In genomic region chrX:74545880-74546279, GRCh38 we compare ENCODE assay signal across 27 cellular contexts.
"Had no signal": no experiment of that assay in that cellular context is flagged by ENCODE, and none has a peak within 500 bp of the region (broad histone marks: within the 10 kb centered on the region; RNA-seq: fewer than 3 reads in every experiment).

No MANE protein-coding gene starts in this region.

- H3K36me3 Mint-ChIP-seq: memory B cell; mesothelial cell of epicardium; naive B cell; natural killer cell treated with Interleukin-12 subunit alpha and Interleukin-12 subunit beta and Interleukin-15 and Interleukin-18, amount 100 ng/mL, for 72 hours; stimulated activated naive B cell treated with anti-CD40 and anti-IgM and Interleukin-4, amounts not matched to agents 10 μg/mL and 1 μg/mL and 100 μg/mL, for 72 hours had no signal

- H3K4me1 ChIP-seq: colonic mucosa, esophagus muscularis mucosa, pancreas, right lobe of liver, tibial nerve, upper lobe of left lung had no signal

- ATAC-seq: mucosa of descending colon; natural killer cell treated with Interleukin-12 subunit alpha and Interleukin-12 subunit beta and Interleukin-15 and Interleukin-18, amount 100 ng/mL, for 72 hours; pancreas; right lobe of liver; stimulated activated naive B cell treated with anti-CD40 and anti-IgM and Interleukin-4, amounts not matched to agents 10 μg/mL and 1 μg/mL and 100 μg/mL, for 72 hours had no signal

- H3K4me1 Mint-ChIP-seq: stimulated activated naive B cell treated with anti-CD40 and anti-IgM and Interleukin-4, amounts not matched to agents 10 μg/mL and 1 μg/mL and 100 μg/mL, for 72 hours had no signal

- H3K4me3 Mint-ChIP-seq: dendritic cell treated with granulocyte-macrophage colony-stimulating factor and Interleukin-4, amounts not matched to agents 40 ng/mL and 50 ng/mL, for 4 days; memory B cell; mesothelial cell of epicardium; natural killer cell treated with Interleukin-12 subunit alpha and Interleukin-12 subunit beta and Interleukin-15 and Interleukin-18, amount 100 ng/mL, for 72 hours; neural crest cell; stimulated activated naive B cell treated with anti-CD40 and anti-IgM and Interleukin-4, amounts not matched to agents 10 μg/mL and 1 μg/mL and 100 μg/mL, for 72 hours; stimulated activated naive CD8-positive, alpha-beta T cell treated with anti-CD3 and anti-CD28 coated beads, Interleukin-15, Interleukin-2, amounts not matched to agents 100 ng/mL and 50 ng/mL, for 24 hours had no signal

- H3K36me3 ChIP-seq: colonic mucosa, esophagus muscularis mucosa, neutrophil, pancreas, right lobe of liver, thoracic aorta, tibial nerve, upper lobe of left lung had no signal

- FAIRE-seq: frontal cortex, keratinocyte, pancreas, small intestine, urothelium cell line had no signal

- H3K9me3 ChIP-seq: colonic mucosa, esophagus muscularis mucosa, mucosa of descending colon, neutrophil, pancreas, right lobe of liver, thoracic aorta, tibial nerve, upper lobe of left lung had no signal

- H3K9me3 Mint-ChIP-seq: dendritic cell treated with granulocyte-macrophage colony-stimulating factor and Interleukin-4, amounts not matched to agents 40 ng/mL and 50 ng/mL, for 4 days; memory B cell; natural killer cell treated with Interleukin-12 subunit alpha and Interleukin-12 subunit beta and Interleukin-15 and Interleukin-18, amount 100 ng/mL, for 72 hours; stimulated activated naive CD8-positive, alpha-beta T cell treated with anti-CD3 and anti-CD28 coated beads, Interleukin-15, Interleukin-2, amounts not matched to agents 100 ng/mL and 50 ng/mL, for 24 hours had no signal

- DNase-seq: colonic mucosa; effector CD8-positive, alpha-beta T cell; head of caudate nucleus; mucosa of descending colon; naive B cell; pancreas; retina; right lobe of liver; small intestine; stimulated activated CD4-positive, alpha-beta T cell treated with anti-CD3 and anti-CD28 coated beads, Interleukin-15, amount 100 ng/mL, for 24 hours; stimulated activated CD4-positive, alpha-beta T cell treated with anti-CD3 and anti-CD28 coated beads, Interleukin-2, amount 100 ng/mL, for 48 hours; stimulated activated naive B cell treated with anti-CD40 and anti-IgM and Interleukin-4, amounts not matched to agents 10 μg/mL and 1 μg/mL and 100 μg/mL, for 72 hours; upper lobe of left lung had no signal

- H3K27ac Mint-ChIP-seq: dendritic cell treated with granulocyte-macrophage colony-stimulating factor and Interleukin-4, amounts not matched to agents 40 ng/mL and 50 ng/mL, for 4 days; memory B cell; mesothelial cell of epicardium; natural killer cell treated with Interleukin-12 subunit alpha and Interleukin-12 subunit beta and Interleukin-15 and Interleukin-18, amount 100 ng/mL, for 72 hours; stimulated activated naive B cell treated with anti-CD40 and anti-IgM and Interleukin-4, amounts not matched to agents 10 μg/mL and 1 μg/mL and 100 μg/mL, for 72 hours; stimulated activated naive CD8-positive, alpha-beta T cell treated with anti-CD3 and anti-CD28 coated beads, Interleukin-15, Interleukin-2, amounts not matched to agents 100 ng/mL and 50 ng/mL, for 24 hours had no signal

- H3K27ac ChIP-seq: colonic mucosa, esophagus muscularis mucosa, neutrophil, pancreas, right lobe of liver, thoracic aorta, tibial nerve, upper lobe of left lung had no signal

- H3K27me3 Mint-ChIP-seq: memory B cell; naive B cell; stimulated activated naive B cell treated with anti-CD40 and anti-IgM and Interleukin-4, amounts not matched to agents 10 μg/mL and 1 μg/mL and 100 μg/mL, for 72 hours; stimulated activated naive CD8-positive, alpha-beta T cell treated with anti-CD3 and anti-CD28 coated beads, Interleukin-15, Interleukin-2, amounts not matched to agents 100 ng/mL and 50 ng/mL, for 24 hours had no signal

- H3K27me3 ChIP-seq: colonic mucosa, esophagus muscularis mucosa, neutrophil, right lobe of liver, upper lobe of left lung had no signal

- H3K4me3 ChIP-seq: colonic mucosa, esophagus muscularis mucosa, lung, mucosa of descending colon, pancreas, right lobe of liver, thoracic aorta, tibial nerve, upper lobe of left lung had no signal
